Comparison of ENCODE assay signal across 8 cellular contexts in the genomic region with DNA sequence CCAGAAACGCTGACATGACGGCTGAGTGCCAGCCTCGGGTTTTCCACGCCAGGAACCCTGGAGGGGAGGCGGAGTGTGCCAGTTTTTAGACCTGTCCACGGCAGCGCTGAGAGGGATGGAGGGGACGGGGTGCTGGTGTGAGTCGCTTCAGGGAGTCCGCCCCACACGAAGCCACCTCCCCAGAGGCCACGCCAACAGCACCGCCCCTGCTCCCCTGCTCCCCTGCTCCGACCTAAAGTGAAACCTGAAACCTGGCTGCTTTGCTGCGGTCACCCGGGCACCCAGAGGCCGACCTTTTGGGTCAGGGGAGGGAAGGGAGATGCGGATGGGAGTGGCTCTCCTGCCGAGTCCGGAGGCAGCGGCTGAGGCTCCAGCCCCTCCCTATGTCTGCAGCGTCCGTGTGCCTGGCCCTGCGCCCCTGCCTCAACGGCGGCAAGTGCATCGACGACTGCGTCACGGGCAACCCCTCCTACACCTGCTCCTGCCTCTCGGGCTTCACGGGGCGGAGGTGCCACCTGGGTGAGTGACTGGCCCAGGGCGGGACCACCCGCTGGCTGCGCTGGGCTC. TPM values are rescaled to one million over a fixed set of nuclear protein-coding genes. Genes with fewer than 3 reads are reported as not detected.
DNase-seq lines count a peak whose midpoint lies in the region; ATAC-seq, FAIRE-seq and TF ChIP-seq lines count a peak whose summit lies in the region.

No MANE protein-coding gene starts in this region.

- H4K91ac ChIP-seq in trophoblast cell (ENCODE audit: low read depth, low read length) = no peak overlapping the region

- H3K9me3 Mint-ChIP-seq in activated naive CD8-positive, alpha-beta T cell treated with anti-CD3 and anti-CD28 coated beads for 36 hours = no peaks in the 10 kb centered on the region

- DNase-seq in GM12865 (ENCODE audit: low read depth) = peak; percentile 86
- DNase-seq in activated naive CD8-positive, alpha-beta T cell treated with anti-CD3 and anti-CD28 coated beads for 36 hours = peak; percentile 73
- no peak for DNase-seq in keratinocyte (ENCODE audit: low read depth, low spot score)
- DNase-seq in stimulated activated CD8-positive, alpha-beta memory T cell treated with anti-CD3 and anti-CD28 coated beads, Interleukin-4, amount 100 ng/mL, for 48 hours = peak; percentile 71
- DNase-seq in trophoblast cell = no peak
- no peak for DNase-seq in medulla oblongata (ENCODE audit: extremely low spot score)

- H3K79me1 ChIP-seq in trophoblast cell (ENCODE audit: low read length) = no peaks in the 10 kb centered on the region

- no peaks in the 10 kb centered on the region for H3K27me3 Mint-ChIP-seq in activated naive CD8-positive, alpha-beta T cell treated with anti-CD3 and anti-CD28 coated beads for 36 hours

- H3K4me1 ChIP-seq in OCI-LY1 (ENCODE audit: insufficient read depth, low read length, severe bottlenecking) = peaks cover 26% of the 10 kb centered on the region
- peaks cover 8% of the 10 kb centered on the region for H3K4me1 ChIP-seq in keratinocyte (ENCODE audit: control insufficient read depth, extremely low read depth, insufficient read depth, low read length)
- H3K4me1 ChIP-seq in trophoblast cell (ENCODE audit: control insufficient read depth in 1 of 2, insufficient read depth in 2 of 2, low read length in 2 of 2) = peaks cover 0 to 4% of the 10 kb centered on the region in 2 experiments

- H3K4me2 ChIP-seq in OCI-LY1 (ENCODE audit: low read length) = peak overlapping the region; percentile 63
- H3K4me2 ChIP-seq in keratinocyte (ENCODE audit: control insufficient read depth, extremely low read depth, insufficient read depth, low read depth, low read length) = peak overlapping the region; percentile 78
- no peak overlapping the region for H3K4me2 ChIP-seq in trophoblast cell (ENCODE audit: low read length)

- peak overlapping the region; percentile 29 for H3K27ac Mint-ChIP-seq in activated naive CD8-positive, alpha-beta T cell treated with anti-CD3 and anti-CD28 coated beads for 36 hours

- H3K27me3 ChIP-seq in OCI-LY1 (ENCODE audit: insufficient read depth, low read length) (peaks cover 5% of the 10 kb centered on the region; the same call in 1 of the 2 replicates), keratinocyte (ENCODE audit: control insufficient read depth, extremely low read depth, insufficient read depth, low read length) (peaks cover 40% of the 10 kb centered on the region), trophoblast cell (ENCODE audit: insufficient read depth, low read length) (peaks cover 21% of the 10 kb centered on the region)

- no peaks in the 10 kb centered on the region for H3K36me3 Mint-ChIP-seq in activated naive CD8-positive, alpha-beta T cell treated with anti-CD3 and anti-CD28 coated beads for 36 hours

- H3K27ac ChIP-seq in OCI-LY1 (ENCODE audit: low read depth, low read length, poor library complexity, severe bottlenecking) (peak overlapping the region; percentile 27), keratinocyte (ENCODE audit: control insufficient read depth, insufficient read depth, low read length) (no peak overlapping the region), trophoblast cell (ENCODE audit: low read depth, low read length) (no peak overlapping the region)

- H3K36me3 ChIP-seq in OCI-LY1 (ENCODE audit: insufficient read depth, low read length) = no peaks in the 10 kb centered on the region
- H3K36me3 ChIP-seq in keratinocyte (ENCODE audit: control insufficient read depth in 2 of 2, extremely low read depth in 1 of 2, insufficient read depth in 2 of 2, low read length in 2 of 2) = no peaks in the 10 kb centered on the region
- no peaks in the 10 kb centered on the region for H3K36me3 ChIP-seq in trophoblast cell (ENCODE audit: control insufficient read depth in 1 of 2, insufficient read depth in 2 of 2, low read length in 2 of 2)

- no peak overlapping the region for H2BK120ac ChIP-seq in trophoblast cell (ENCODE audit: insufficient read depth, low read length, poor library complexity)

- H3K14ac ChIP-seq in trophoblast cell (ENCODE audit: low read length) = no peak overlapping the region

- no peak for FAIRE-seq in keratinocyte (lab: Jason Lieb, UNC)

- WGBS in trophoblast cell (ENCODE audit: extremely low coverage, insufficient coverage, insufficient read length) = no CpG with 5 or more reads among the region's 36 CpGs

- ATAC-seq in HG02571 (IDR thresholded peaks at IDR 0.05; ENCODE audit: unreplicated experiment) = peak; percentile 79

- H3K4me3 ChIP-seq in GM12865 (ENCODE audit: low read depth, low read length) (peak overlapping the region; percentile 24), OCI-LY1 (ENCODE audit: low read depth, low read length, poor library complexity, severe bottlenecking) (peak overlapping the region; percentile 54), keratinocyte (ENCODE audit: control insufficient read depth in 2 of 3, extremely low read depth in 1 of 3, insufficient read depth in 2 of 3, low read depth in 1 of 3, low read length in 3 of 3) (peak overlapping the region in 2 of 3 experiments; percentile 53 to 61), trophoblast cell (ENCODE audit: low read depth, low read length) (no peak overlapping the region)

- H2BK5ac ChIP-seq in trophoblast cell (ENCODE audit: low read depth, low read length, poor library complexity) = no peak overlapping the region

- no peak for TF ChIP-seq CTCF in GM12865 (IDR thresholded peaks at IDR 0.05; ENCODE audit: insufficient read depth, low read depth, low read length, missing control alignments)
- no peak for TF ChIP-seq CTCF in OCI-LY1 (IDR thresholded peaks at IDR 0.05; ENCODE audit: low read length)
- no peak for TF ChIP-seq CTCF in keratinocyte (optimal IDR thresholded peaks at IDR 0.05 in 1 of 3, IDR thresholded peaks at IDR 0.05 in 1 of 3, conservative IDR thresholded peaks at IDR 0.05 in 1 of 3; ENCODE audit: extremely low read depth in 1 of 3, insufficient read depth in 2 of 3, low read length in 3 of 3)

- H3K4me3 Mint-ChIP-seq in activated naive CD8-positive, alpha-beta T cell treated with anti-CD3 and anti-CD28 coated beads for 36 hours = peak overlapping the region; percentile 65

- no peak overlapping the region for H2AK5ac ChIP-seq in trophoblast cell (ENCODE audit: low read length)

- H3K9me1 ChIP-seq in keratinocyte (ENCODE audit: control insufficient read depth, extremely low read depth, insufficient read depth, low read length) = no peaks in the 10 kb centered on the region

- no peaks in the 10 kb centered on the region for H3K9me2 ChIP-seq in OCI-LY1 (ENCODE audit: low read depth, low read length)

- H3K4me1 Mint-ChIP-seq in activated naive CD8-positive, alpha-beta T cell treated with anti-CD3 and anti-CD28 coated beads for 36 hours = peaks cover 11% of the 10 kb centered on the region

- H3K18ac ChIP-seq in trophoblast cell (ENCODE audit: low read length) = no peak overlapping the region

- H2BK12ac ChIP-seq in trophoblast cell (ENCODE audit: low read length) = no peak overlapping the region

- H3K9ac ChIP-seq in OCI-LY1 (ENCODE audit: low read length) (peak overlapping the region; percentile 56; the same call in 1 of the 2 replicates), keratinocyte (ENCODE audit: control insufficient read depth, extremely low read depth, insufficient read depth, low read length) (no peak overlapping the region), trophoblast cell (ENCODE audit: low read length) (no peak overlapping the region)

- no peak overlapping the region for H4K12ac ChIP-seq in trophoblast cell (ENCODE audit: low read depth, low read length)

- H3K9me3 ChIP-seq in OCI-LY1 (ENCODE audit: low read length) = no peaks in the 10 kb centered on the region
- no peaks in the 10 kb centered on the region for H3K9me3 ChIP-seq in keratinocyte (ENCODE audit: control insufficient read depth, low read depth, low read length)
- peaks cover 5% of the 10 kb centered on the region for H3K9me3 ChIP-seq in trophoblast cell (ENCODE audit: insufficient read depth, low read depth, low read length)

- H4K8ac ChIP-seq in trophoblast cell (ENCODE audit: low read depth, low read length) = no peak overlapping the region

- dilution Hi-C loops in keratinocyte (cut with MboI; ENCODE audit: extremely low pct_ligation_motif_present, low sequenced_read_pairs) = no loop called here

- no peaks in the 10 kb centered on the region for H3F3A ChIP-seq in OCI-LY1 (ENCODE audit: insufficient read depth, low read length)

- H2AFZ ChIP-seq in OCI-LY1 (ENCODE audit: low read length) (no peak overlapping the region), keratinocyte (ENCODE audit: control insufficient read depth, low read length) (peak overlapping the region; percentile 37), trophoblast cell (ENCODE audit: insufficient read depth, low read length, poor library complexity) (no peak overlapping the region)

- no peaks in the 10 kb centered on the region for H4K20me1 ChIP-seq in OCI-LY1 (ENCODE audit: insufficient read depth, low read length)
- H4K20me1 ChIP-seq in keratinocyte (ENCODE audit: control insufficient read depth, extremely low read depth, insufficient read depth, low read length) = no peaks in the 10 kb centered on the region

- H3K4ac ChIP-seq in trophoblast cell (ENCODE audit: low read depth, low read length) = no peak overlapping the region

- no peak overlapping the region for H3K23ac ChIP-seq in trophoblast cell (ENCODE audit: low read length)

- H3K79me2 ChIP-seq in OCI-LY1 (ENCODE audit: insufficient read depth, low read length) = no peaks in the 10 kb centered on the region
- no peaks in the 10 kb centered on the region for H3K79me2 ChIP-seq in keratinocyte (ENCODE audit: control insufficient read depth, insufficient read depth, low read length)
- H3K79me2 ChIP-seq in trophoblast cell (ENCODE audit: control insufficient read depth, insufficient read depth, low read length, poor library complexity) = no peaks in the 10 kb centered on the region

RNA-seq across cellular contexts. Expression of a gene that starts 38.1 kb away (rescaled TPM):
- total RNA-seq in activated naive CD8-positive, alpha-beta T cell treated with anti-CD3 and anti-CD28 coated beads for 36 hours = 1 to 10 TPM in 1 of 2 experiments, under 1 TPM in 1; 0.91 to 1.0 TPM
- under 0.01 to 0.12 TPM (median 0.04 TPM) in 3 replicates for polyA plus RNA-seq in keratinocyte
- not detected for polyA plus RNA-seq in keratinocyte (2011; ENCODE audit: low read depth)
- 0.04 TPM in 1 of 2 replicates, not detected in the other for polyA plus RNA-seq in keratinocyte (2011; cell fraction: cytosol; rRNA removed)
- 0.09 and 0.19 TPM in 2 replicates for polyA plus RNA-seq in keratinocyte (2011; cell fraction: nucleus; rRNA removed)
- 0.05 and 0.18 TPM in 2 replicates for polyA plus RNA-seq in keratinocyte (2012; ENCODE audit: low replicate concordance)
- polyA minus RNA-seq in keratinocyte = 0.43 TPM in 1 of 3 replicates, not detected in the others
- not detected for polyA minus RNA-seq in keratinocyte (2011; cell fraction: cytosol; rRNA and poly(A)+ RNA removed)
- polyA minus RNA-seq in keratinocyte (2011; cell fraction: nucleus; rRNA and poly(A)+ RNA removed) = 0.42 and 0.85 TPM in 2 replicates
- 0.12 TPM in 2 replicates for polyA plus RNA-seq in trophoblast cell (2013)

Comparison
In these comparisons a context has a peak if more than half of its experiments do, and no peak if none do; other contexts are left out.
1. DNase-seq: peak in GM12865 (single experiment), activated naive CD8-positive, alpha-beta T cell treated with anti-CD3 and anti-CD28 coated beads for 36 hours (single experiment) and stimulated activated CD8-positive, alpha-beta memory T cell treated with anti-CD3 and anti-CD28 coated beads, Interleukin-4, amount 100 ng/mL, for 48 hours (single experiment); none in keratinocyte (single experiment), trophoblast cell (0 of 2) and medulla oblongata (single experiment).